Comparison of ENCODE assay signal across 1 cellular context in genomic region chr10:132790934-132791829, GRCh38.
TF ChIP-seq lines count a peak whose summit lies in the region.

No MANE protein-coding gene starts in this region.

TF ChIP-seq in HepG2, 621 proteins besides CTCF, POLR2A, EP300 and RAD21:
- TF ChIP-seq ZNF280B (CRISPR knock-in tag; IDR thresholded peaks at IDR 0.05; ENCODE audit: borderline replicate concordance), result no peak
- TF ChIP-seq KLF12 (CRISPR knock-in tag; IDR thresholded peaks at IDR 0.05; ENCODE audit: borderline replicate concordance), result no peak
- no peak for TF ChIP-seq REST (IDR thresholded peaks at IDR 0.05; ENCODE audit: borderline replicate concordance in 1 of 2, low read depth in 1 of 2, low read length in 2 of 2)
- TF ChIP-seq HMGXB4 (CRISPR knock-in tag; IDR thresholded peaks at IDR 0.05; ENCODE audit: borderline replicate concordance in 1 of 2, low read depth in 1 of 2), result no peak
- TF ChIP-seq POLR2AphosphoS5 (IDR thresholded peaks at IDR 0.05; ENCODE audit: low read depth, low read length), result no peak
- TF ChIP-seq PAWR (CRISPR knock-in tag; IDR thresholded peaks at IDR 0.05; ENCODE audit: borderline replicate concordance), result no peak
- TF ChIP-seq TIGD3 (CRISPR knock-in tag; IDR thresholded peaks at IDR 0.05; ENCODE audit: borderline replicate concordance), result no peak
- no peak for TF ChIP-seq ZNF317 (CRISPR knock-in tag; IDR thresholded peaks at IDR 0.05)
